ENCODE assay signal across 8 cellular contexts in genomic region chr3:150412599-150413069, GRCh38. TPM values are rescaled to one million over a fixed set of nuclear protein-coding genes. Genes with fewer than 3 reads are reported as not detected.
DNase-seq lines count a peak whose midpoint lies in the region; ATAC-seq, FAIRE-seq and TF ChIP-seq lines count a peak whose summit lies in the region.

No MANE protein-coding gene starts in this region.

- in situ Hi-C loops in GM13976 (cut with MboI; ENCODE audit: low sequenced_read_pairs, unreplicated experiment): no loop called here

- peak overlapping the region in 4 of 59 donors; percentile 26 to 100 (median 72) for H3K27ac ChIP-seq in dorsolateral prefrontal cortex

- H3K27me3 ChIP-seq in dorsolateral prefrontal cortex: no peaks in the 10 kb centered on the region

- TF ChIP-seq CTCF in AG09319 (IDR thresholded peaks at IDR 0.05; ENCODE audit: low read depth, low read length) (no peak), GM13976 (IDR thresholded peaks at IDR 0.05; ENCODE audit: borderline replicate concordance, control extremely low read depth, extremely low read depth, insufficient read depth, missing control alignments) (no peak), dorsolateral prefrontal cortex (IDR thresholded peaks at IDR 0.05 in 54 of 56, conservative IDR thresholded peaks at IDR 0.05 in 2 of 56; ENCODE audit: low read depth in 1 of 56, partially characterized antibody in 56 of 56) (no peak)

- intact Hi-C loops in dorsolateral prefrontal cortex (cut with DNase I): loop anchor here (10.0 kb wide), 2 partner anchors 188 to 192 kb away; partner anchors contain the start of gene SELENOT (in 1 of the 2)

- H3K4me3 ChIP-seq in dorsolateral prefrontal cortex: peak overlapping the region; percentile 70 to 96 (median 88)

- DNase-seq in AG09319 (ENCODE audit: extremely low read depth, low read depth): peak; percentile 49
- peak; percentile 28 for DNase-seq in GM13976 (ENCODE audit: low spot score)
- DNase-seq in RCC 7860 (ENCODE audit: low spot score): peak; percentile 56
- no peak for DNase-seq in dorsolateral prefrontal cortex
- DNase-seq in myocyte (ENCODE audit: low read depth): peak; percentile 45
- no peak for DNase-seq in central memory CD4-positive, alpha-beta T cell
- DNase-seq in HTR-8/SVneo (ENCODE audit: insufficient read length, low spot score): no peak

- peak; percentile 15 for FAIRE-seq in RCC 7860 (lab: Jason Lieb, UNC)
- no peak for FAIRE-seq in HTR-8/SVneo (lab: Jason Lieb, UNC)

- no peak for ATAC-seq in HG03520 (IDR thresholded peaks at IDR 0.05; ENCODE audit: unreplicated experiment)

RNA-seq across cellular contexts. Expression of gene TSC22D2, which starts 4.5 kb away (rescaled TPM):
- total RNA-seq in dorsolateral prefrontal cortex (10 to 100 TPM; 32.6 to 65.1 (median 45.0) TPM), myocyte (12.7 and 15.1 TPM in 2 replicates)
- polyA plus RNA-seq in myocyte (2012): 19.4 TPM

Comparison
In these comparisons a context has a peak if more than half of its experiments do, and no peak if none do; other contexts are left out.
1. DNase-seq: peak in AG09319 (single experiment), GM13976 (single experiment), RCC 7860 (single experiment) and myocyte (single experiment); none in dorsolateral prefrontal cortex (0 of 10), central memory CD4-positive, alpha-beta T cell (single experiment) and HTR-8/SVneo (single experiment).